In genomic region chr2:58163913-58164312, GRCh38 we compare ENCODE assay signal across 21 cellular contexts.
"Had no signal": no experiment of that assay in that cellular context is flagged by ENCODE, and none has a peak within 500 bp of the region (broad histone marks: within the 10 kb centered on the region; RNA-seq: fewer than 3 reads in every experiment).

No MANE protein-coding gene starts in this region.

- H3K9me3 ChIP-seq: esophagus muscularis mucosa, gastrocnemius medialis, heart right ventricle, left lung, lower lobe of right lung, mucosa of descending colon had no signal

- FAIRE-seq: endothelial cell of umbilical vein, keratinocyte had no signal

- H3K27me3 ChIP-seq: dorsolateral prefrontal cortex, esophagus muscularis mucosa, gastrocnemius medialis, heart right ventricle, left lung had no signal

- DNase-seq: dermis blood vessel endothelial cell; dorsolateral prefrontal cortex; effector CD4-positive, alpha-beta T cell; effector memory CD4-positive, alpha-beta T cell; foreskin melanocyte; gastrocnemius medialis; glutamatergic neuron; head of caudate nucleus; heart right ventricle; hippocampal formation; left cardiac atrium; left lung; left ventricle myocardium superior; lower lobe of right lung; mesenchymal stem cell; mucosa of descending colon; naive B cell had no signal

- ATAC-seq: gastrocnemius medialis, heart right ventricle, left cardiac atrium, left lung, left ventricle myocardium superior, lower lobe of right lung, mucosa of descending colon had no signal

- H3K27ac ChIP-seq: coronary artery, dorsolateral prefrontal cortex, esophagus muscularis mucosa, gastrocnemius medialis, heart right ventricle, left lung, lower lobe of right lung had no signal

- H3K4me1 ChIP-seq: esophagus muscularis mucosa, gastrocnemius medialis, heart right ventricle, left lung, lower lobe of right lung had no signal

- H3K4me3 ChIP-seq: coronary artery, dorsolateral prefrontal cortex, esophagus muscularis mucosa, gastrocnemius medialis, heart right ventricle, left lung, lower lobe of right lung, mucosa of descending colon had no signal
